Comparison of ENCODE assay signal across 1 cellular context in genomic region chr7:17599733-17600685, GRCh38.
A peak's percentile ranks its signal among the peaks of the same experiment; 100 is the strongest.
TF ChIP-seq lines count a peak whose summit lies in the region.

No MANE protein-coding gene starts in this region.

TF ChIP-seq in HepG2, 621 proteins besides CTCF, POLR2A, EP300 and RAD21 (continued from another document and continues in another):
- TF ChIP-seq ARID5B (CRISPR knock-in tag; IDR thresholded peaks at IDR 0.05) (peak; percentile 72), ZNF629 (CRISPR knock-in tag; conservative IDR thresholded peaks at IDR 0.05) (no peak), ZNF224 (CRISPR knock-in tag; IDR thresholded peaks at IDR 0.05) (no peak), ZNF101 (CRISPR knock-in tag; IDR thresholded peaks at IDR 0.05; ENCODE audit: borderline replicate concordance, low read depth) (no peak), DNMT1 (CRISPR knock-in tag; IDR thresholded peaks at IDR 0.05) (no peak), SP5 (CRISPR knock-in tag; IDR thresholded peaks at IDR 0.05; ENCODE audit: borderline replicate concordance, low read depth) (no peak), ATF4 (CRISPR knock-in tag; IDR thresholded peaks at IDR 0.05) (peak in 1 of 2 experiments; percentile 99; a peak in 2 of 4 replicates), ZFP82 (CRISPR knock-in tag; IDR thresholded peaks at IDR 0.05; ENCODE audit: borderline replicate concordance) (no peak), ZNF33B (CRISPR knock-in tag; IDR thresholded peaks at IDR 0.05) (no peak), ZNF260 (CRISPR knock-in tag; IDR thresholded peaks at IDR 0.05; ENCODE audit: borderline replicate concordance, low read depth) (no peak), EEA1 (CRISPR knock-in tag; IDR thresholded peaks at IDR 0.05; ENCODE audit: borderline replicate concordance) (no peak), REPIN1 (CRISPR knock-in tag; IDR thresholded peaks at IDR 0.05; ENCODE audit: borderline replicate concordance, low read depth) (no peak), TEAD2 (CRISPR knock-in tag; IDR thresholded peaks at IDR 0.05) (no peak), FOXA1 (IDR thresholded peaks at IDR 0.05) (no peak), FOXA1 (CRISPR knock-in tag; IDR thresholded peaks at IDR 0.05) (peak; percentile 66), SP4 (CRISPR knock-in tag; IDR thresholded peaks at IDR 0.05) (no peak), AFF4 (CRISPR knock-in tag; IDR thresholded peaks at IDR 0.05) (no peak), KIAA2018 (CRISPR knock-in tag; IDR thresholded peaks at IDR 0.05; ENCODE audit: borderline replicate concordance) (no peak), ZNF776 (CRISPR knock-in tag; IDR thresholded peaks at IDR 0.05) (no peak), ZNF672 (CRISPR knock-in tag; IDR thresholded peaks at IDR 0.05) (no peak), MXI1 (IDR thresholded peaks at IDR 0.05; ENCODE audit: borderline replicate concordance, low read depth, low read length) (no peak), AHDC1 (CRISPR knock-in tag; IDR thresholded peaks at IDR 0.05; ENCODE audit: borderline replicate concordance) (peak; percentile 36; the same call in 1 of the 2 replicates), E2F2 (CRISPR knock-in tag; IDR thresholded peaks at IDR 0.05; ENCODE audit: borderline replicate concordance) (no peak), ZBTB20 (CRISPR knock-in tag; IDR thresholded peaks at IDR 0.05; ENCODE audit: borderline replicate concordance, low read depth) (no peak), ZNF160 (CRISPR knock-in tag; IDR thresholded peaks at IDR 0.05) (no peak), SMC3 (IDR thresholded peaks at IDR 0.05; ENCODE audit: low read length) (no peak), ZSCAN20 (CRISPR knock-in tag; IDR thresholded peaks at IDR 0.05; ENCODE audit: borderline replicate concordance) (no peak), SALL1 (CRISPR knock-in tag; IDR thresholded peaks at IDR 0.05) (peak; percentile 31; the same call in 1 of the 2 replicates), ZNF362 (CRISPR knock-in tag; IDR thresholded peaks at IDR 0.05; ENCODE audit: borderline replicate concordance) (no peak), HOXA7 (CRISPR knock-in tag; IDR thresholded peaks at IDR 0.05) (no peak), ETV5 (CRISPR knock-in tag; IDR thresholded peaks at IDR 0.05; ENCODE audit: borderline replicate concordance) (peak; percentile 15; the same call in 1 of the 2 replicates), NPAS2 (CRISPR knock-in tag; IDR thresholded peaks at IDR 0.05; ENCODE audit: borderline replicate concordance) (no peak)
